ENCODE assay signal across 8 cellular contexts in genomic region chr7:82247814-82248433, GRCh38.
DNase-seq lines count a peak whose midpoint lies in the region; ATAC-seq and TF ChIP-seq lines count a peak whose summit lies in the region.

No MANE protein-coding gene starts in this region.

- H3K4me3 ChIP-seq in AG10803 (ENCODE audit: low read length): no peak overlapping the region

- DNase-seq in AG10803 (ENCODE audit: low read depth) (peak; percentile 12), HCEC 1CT (peak; percentile 52), SK-MEL-5 (ENCODE audit: low read depth, low spot score) (peak; percentile 59), iPS-NIHi11 (ENCODE audit: low spot score) (peak; percentile 37), islet precursor cell (no peak)

- ATAC-seq in HG02571 (IDR thresholded peaks at IDR 0.05; ENCODE audit: unreplicated experiment): no peak
- no peak for ATAC-seq in GM18861 (IDR thresholded peaks at IDR 0.05; ENCODE audit: unreplicated experiment)
- no peak for ATAC-seq in GM21619 (IDR thresholded peaks at IDR 0.05; ENCODE audit: unreplicated experiment)

- TF ChIP-seq CTCF in AG10803 (conservative IDR thresholded peaks at IDR 0.05; ENCODE audit: low read length): peak; percentile 51

- in situ Hi-C loops in SK-MEL-5 (cut with HindIII; ENCODE audit: low pct_unique_long_range_greater_than_20kb, low sequenced_read_pairs): no loop called here
